ENCODE assay signal across 10 cellular contexts in the genomic region with DNA sequence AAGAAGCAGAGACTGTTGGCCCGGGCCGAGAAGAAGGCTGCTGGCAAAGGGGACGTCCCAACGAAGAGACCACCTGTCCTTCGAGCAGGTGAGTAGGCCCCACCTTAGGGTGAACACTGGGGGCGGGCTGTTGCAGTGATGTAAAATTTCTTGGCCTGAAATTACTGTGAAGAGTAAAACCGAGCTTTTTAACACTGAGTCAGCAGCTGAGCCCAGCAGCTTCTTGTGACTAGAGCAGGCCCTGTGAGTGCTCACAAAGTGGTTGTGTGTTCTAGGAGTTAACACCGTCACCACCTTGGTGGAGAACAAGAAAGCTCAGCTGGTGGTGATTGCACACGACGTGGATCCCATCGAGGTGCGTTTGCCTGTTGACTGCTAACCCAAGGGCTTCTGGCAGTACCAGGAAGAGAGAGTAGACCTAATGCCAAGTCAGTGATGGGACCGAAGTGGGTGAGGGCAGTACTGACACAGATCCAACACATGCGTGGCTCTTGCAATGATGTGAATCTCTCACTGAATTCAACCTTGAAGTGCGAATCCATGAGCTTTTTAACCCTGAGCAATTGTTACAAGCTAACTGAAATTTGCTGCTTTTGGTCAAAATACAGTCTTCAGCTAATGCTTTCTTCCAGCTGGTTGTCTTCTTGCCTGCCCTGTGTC. TPM values are rescaled to one million over a fixed set of nuclear protein-coding genes. Genes with fewer than 3 reads are reported as not detected.
DNase-seq lines count a peak whose midpoint lies in the region; TF ChIP-seq lines count a peak whose summit lies in the region.
"Had no signal": no experiment of that assay in that cellular context is flagged by ENCODE, and none has a peak within 500 bp of the region (broad histone marks: within the 10 kb centered on the region; RNA-seq: fewer than 3 reads in every experiment).

No MANE protein-coding gene starts in this region.

- CTCF ChIA-PET in AG04449 (lab: Yijun Ruan, JAX) = interaction anchor here (0.9 to 1.2 kb wide), 5 partner anchors 9 to 169 kb away, joined by 3 read pairs; no protein-coding TSS in a partner anchor

- peak overlapping the region; percentile 99 for H3K9ac ChIP-seq in GM23248

- H3K4me3 ChIP-seq in AG04449 (ENCODE audit: low read depth, low read length) (peak overlapping the region; percentile 25), GM23248 (peak overlapping the region; percentile 98), iPS-18c (ENCODE audit: insufficient read depth, low read depth, low read length) (peak overlapping the region; percentile 99; the same call in 1 of the 2 replicates)

- peaks cover 64% of the 10 kb centered on the region for H3K79me2 ChIP-seq in GM23248 (ENCODE audit: insufficient read depth)

- WGBS in GM23248 (ENCODE audit: low coverage in 1 of 2, low lambda C conversion rate in 2 of 2, missing lambda C conversion rate in 2 of 2), 2 experiments = 71 to 73% methylated on average over 15 of the region's 15 CpGs

- no peak overlapping the region for H2AFZ ChIP-seq in GM23248

- intact Hi-C loops in posterior vena cava (cut with DNase I) = no loop called here

- H3K36me3 ChIP-seq in GM23248 (ENCODE audit: low read depth) = peaks cover 38% of the 10 kb centered on the region

- in situ Hi-C loops in GM23248 (cut with MboI) = no loop called here

- peak overlapping the region; percentile 94 for H3K27ac ChIP-seq in GM23248
- H3K27ac ChIP-seq: right lobe of liver had no signal

- H3K4me2 ChIP-seq in GM23248 (ENCODE audit: unreplicated experiment) = peak overlapping the region; percentile 100

- no peaks in the 10 kb centered on the region for H3K27me3 ChIP-seq in GM23248 (replicated peaks; ENCODE audit: insufficient read depth)
- H3K27me3 ChIP-seq: right lobe of liver had no signal

- peaks cover 60% of the 10 kb centered on the region for H3F3A ChIP-seq in GM23248 (ENCODE audit: insufficient read depth)

- no peaks in the 10 kb centered on the region for H3K9me2 ChIP-seq in GM23248 (ENCODE audit: insufficient read depth)

- DNase-seq in AG04449 (ENCODE audit: low read depth, low spot score) (no peak), GM23248 (peak; percentile 56), epidermal melanocyte (ENCODE audit: insufficient read length, low spot score) (no peak), NCI-H526 treated with DMSO at 0.1 percent for 48 hours (lab: John Stamatoyannopoulos, UW) (no peak), NOMO-1 treated with dmso at 0.1 percent for 144 hours (lab: John Stamatoyannopoulos, UW; ENCODE audit: unreplicated experiment) (no peak), posterior vena cava (ENCODE audit: low spot score) (no peak)
- DNase-seq in activated T-cell treated with anti-CD3 and anti-CD28 coated beads, Interleukin-2, amount 50 U/mL, for 48 hours = peak; percentile 51 to 64
- DNase-seq: EL had no signal

- POLR2A ChIA-PET in AG04449 (lab: Yijun Ruan, JAX) = interaction anchor here (0.7 to 0.9 kb wide), 2 partner anchors 20 to 135 kb away, joined by 3 to 4 read pairs; no protein-coding TSS in a partner anchor

- H3K9me3 ChIP-seq in GM23248 (ENCODE audit: low read depth) (no peaks in the 10 kb centered on the region), iPS-18c (ENCODE audit: control insufficient read depth, insufficient read depth, low read length) (peaks cover 2% of the 10 kb centered on the region)
- H3K9me3 ChIP-seq: right lobe of liver had no signal

- no peaks in the 10 kb centered on the region for H4K20me1 ChIP-seq in GM23248 (ENCODE audit: insufficient read depth)

- peaks cover 19% of the 10 kb centered on the region for H3K4me1 ChIP-seq in GM23248 (ENCODE audit: insufficient read depth)

- TF ChIP-seq CTCF in AG04449 (IDR thresholded peaks at IDR 0.05; ENCODE audit: insufficient read depth, low read length, missing control alignments) = no peak

RNA-seq across cellular contexts. Expression of a gene that starts 2.1 kb away (rescaled TPM):
- total RNA-seq in GM23248 (2014; rRNA removed; shearing (Covaris generic)) = 1,262 and 1,382 TPM in 2 replicates
- 437 and 458 TPM in 2 replicates for polyA plus RNA-seq in GM23248 (2016; fragmentation: Nextera tagmentation; extraction: Ambion mirVana)
- 1,000 to 10,000 TPM; 1,252 to 1,287 TPM for total RNA-seq in posterior vena cava

RNA-seq across cellular contexts. Expression of a gene that starts 2.2 kb away (rescaled TPM):
- total RNA-seq in GM23248 (2014; rRNA removed; shearing (Covaris generic)) = 24.4 and 28.6 TPM in 2 replicates
- polyA plus RNA-seq in GM23248 (2016; fragmentation: Nextera tagmentation; extraction: Ambion mirVana) = 14.1 and 14.5 TPM in 2 replicates
- total RNA-seq in posterior vena cava = 10 to 100 TPM; 28.6 to 28.9 TPM

RNA-seq across cellular contexts. Expression of a gene that starts 6.2 kb away (rescaled TPM):
- total RNA-seq in GM23248 (2014; rRNA removed; shearing (Covaris generic)) = 27.7 and 29.1 TPM in 2 replicates
- 57.4 and 62.9 TPM in 2 replicates for polyA plus RNA-seq in GM23248 (2016; fragmentation: Nextera tagmentation; extraction: Ambion mirVana)
- 10 to 100 TPM; 27.7 to 30.2 TPM for total RNA-seq in posterior vena cava

RNA-seq across cellular contexts. Expression of a gene that starts 6.3 kb away (rescaled TPM):
- total RNA-seq in GM23248 (2014; rRNA removed; shearing (Covaris generic)) = 6.3 and 14.8 TPM in 2 replicates
- polyA plus RNA-seq in GM23248 (2016; fragmentation: Nextera tagmentation; extraction: Ambion mirVana) = 23.4 and 24.4 TPM in 2 replicates
- 10 to 100 TPM; 11.8 to 12.0 TPM for total RNA-seq in posterior vena cava

RNA-seq across cellular contexts. Expression of a gene that starts 14.1 kb away (rescaled TPM):
- 10.8 and 18.2 TPM in 2 replicates for total RNA-seq in GM23248 (2014; rRNA removed; shearing (Covaris generic))
- 13.4 and 14.8 TPM in 2 replicates for polyA plus RNA-seq in GM23248 (2016; fragmentation: Nextera tagmentation; extraction: Ambion mirVana)
- 10 to 100 TPM; 11.5 to 12.0 TPM for total RNA-seq in posterior vena cava

Comparison
In these comparisons a context has a peak if more than half of its experiments do, and no peak if none do; other contexts are left out.
1. DNase-seq: peak in GM23248 (single experiment) and activated T-cell treated with anti-CD3 and anti-CD28 coated beads, Interleukin-2, amount 50 U/mL, for 48 hours (2 of 2); none in AG04449 (single experiment), epidermal melanocyte (single experiment), NCI-H526 treated with DMSO at 0.1 percent for 48 hours (single experiment), NOMO-1 treated with dmso at 0.1 percent for 144 hours (single experiment) and posterior vena cava (single experiment).
2. H3K4me3 ChIP-seq: peak in every context shown above with its lines; median percentile 99 in iPS-18c; 98 in GM23248; 25 in AG04449.